ENCODE assay signal across 24 cellular contexts in the genomic region with DNA sequence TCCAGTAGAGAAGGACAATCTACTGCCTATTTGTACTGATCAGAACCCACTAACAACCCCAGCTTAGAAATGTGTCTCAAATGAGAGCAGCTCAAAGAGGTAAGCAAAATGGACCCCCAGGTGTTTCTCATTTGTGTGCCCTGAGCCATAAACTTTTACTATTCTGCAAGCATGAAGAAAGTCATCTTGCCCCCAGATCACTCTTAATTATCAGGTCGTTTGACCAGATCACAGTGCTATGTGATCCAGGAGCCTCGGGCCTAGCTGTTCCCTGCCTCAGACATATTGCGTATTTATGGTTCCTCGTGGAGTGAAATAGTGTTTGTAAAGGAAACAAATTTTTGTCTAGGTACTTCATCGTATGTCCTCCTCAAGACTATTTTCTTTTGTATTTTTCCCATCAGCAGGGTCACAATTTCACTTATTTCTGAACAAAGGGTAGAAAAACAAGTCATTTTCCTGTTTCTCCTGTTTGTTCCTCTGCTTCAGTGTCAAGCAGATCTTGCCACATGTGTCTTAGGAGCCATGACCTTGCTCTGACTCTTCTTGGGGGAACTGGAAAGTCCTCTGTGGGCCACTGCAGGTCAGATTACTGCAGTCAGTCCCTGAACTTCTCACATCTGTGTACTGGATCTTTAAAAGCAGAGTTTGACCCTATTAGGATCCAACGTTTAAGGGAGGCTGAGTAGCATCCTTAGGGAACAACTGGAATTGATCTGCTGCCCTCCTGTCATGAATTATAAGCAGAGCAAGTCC.
DNase-seq lines count a peak whose midpoint lies in the region; ATAC-seq and TF ChIP-seq lines count a peak whose summit lies in the region.
"Had no signal": no experiment of that assay in that cellular context is flagged by ENCODE, and none has a peak within 500 bp of the region (broad histone marks: within the 10 kb centered on the region; RNA-seq: fewer than 3 reads in every experiment).

No MANE protein-coding gene starts in this region.

- H3K4me1 Mint-ChIP-seq in MCF 10A (ENCODE audit: insufficient read depth, unreplicated experiment) (peaks cover 5% of the 10 kb centered on the region), nephron progenitor cell (peaks cover 71% of the 10 kb centered on the region), type B pancreatic cell (ENCODE audit: unreplicated experiment) (peaks cover 59% of the 10 kb centered on the region)
- no peaks in the 10 kb centered on the region for H3K4me1 Mint-ChIP-seq in activated T-cell treated with anti-CD3 and anti-CD28 coated beads, Interleukin-2, amount 50 U/mL, for 72 hours (ENCODE audit: low read depth)
- H3K4me1 Mint-ChIP-seq: activated CD4-positive, alpha-beta T cell treated with anti-CD3 and anti-CD28 coated beads for 36 hours had no signal

- H3K27me3 Mint-ChIP-seq in MCF 10A (ENCODE audit: insufficient read depth, unreplicated experiment) (no peaks in the 10 kb centered on the region), nephron progenitor cell (ENCODE audit: low read depth, poor library complexity) (no peaks in the 10 kb centered on the region), type B pancreatic cell (no peaks in the 10 kb centered on the region)
- peaks cover 21% of the 10 kb centered on the region for H3K27me3 Mint-ChIP-seq in activated T-cell treated with anti-CD3 and anti-CD28 coated beads, Interleukin-2, amount 50 U/mL, for 72 hours (ENCODE audit: low read depth)

- H3K27ac ChIP-seq in breast epithelium, result peak overlapping the region; percentile 4 to 19
- no peak overlapping the region for H3K27ac ChIP-seq in brain microvascular endothelial cell
- H3K27ac ChIP-seq: KMS-11, neutrophil, upper lobe of left lung had no signal

- DNase-seq in breast epithelium (ENCODE audit: low spot score in 2 of 2) (no peak), MCF 10A (ENCODE audit: unreplicated experiment) (no peak), dermis blood vessel endothelial cell (peak; percentile 3), nephron progenitor cell (no peak), type B pancreatic cell (ENCODE audit: extremely low spot score, unreplicated experiment) (no peak), brain microvascular endothelial cell (no peak)
- DNase-seq in activated T-cell treated with anti-CD3 and anti-CD28 coated beads, Interleukin-2, amount 50 U/mL, for 72 hours, result no peak
- DNase-seq: 8988T; activated CD4-positive, alpha-beta T cell treated with anti-CD3 and anti-CD28 coated beads for 36 hours; activated CD8-positive, alpha-beta memory T cell treated with anti-CD3 and anti-CD28 coated beads for 24 hours; activated gamma-delta T cell treated with Interleukin-2 at 50 U/mL for 16 hours; Calu3; DND-41; heart left ventricle; kidney glomerular epithelial cell; NCI-H1436; NCI-H748 treated with DMSO at 0.1 percent for 48 hours; RPMI8226; SK-N-SH; spleen; upper lobe of left lung had no signal

- ATAC-seq in GM19397 (IDR thresholded peaks at IDR 0.05; ENCODE audit: unreplicated experiment), result no peak
- no peak for ATAC-seq in activated T-cell treated with anti-CD3 and anti-CD28 coated beads, Interleukin-2, amount 50 U/mL, for 72 hours (replicated peaks in 1 of 2)
- ATAC-seq: activated CD4-positive, alpha-beta T cell treated with anti-CD3 and anti-CD28 coated beads for 36 hours had no signal

- H3K4me3 Mint-ChIP-seq in MCF 10A (ENCODE audit: unreplicated experiment) (no peak overlapping the region), nephron progenitor cell (peak overlapping the region; percentile 6), type B pancreatic cell (peak overlapping the region; percentile 2)
- no peak overlapping the region for H3K4me3 Mint-ChIP-seq in activated T-cell treated with anti-CD3 and anti-CD28 coated beads, Interleukin-2, amount 50 U/mL, for 72 hours
- H3K4me3 Mint-ChIP-seq: activated CD4-positive, alpha-beta T cell treated with anti-CD3 and anti-CD28 coated beads for 36 hours had no signal

- CTCF ChIA-PET in MCF 10A (lab: Yijun Ruan, JAX), result interaction anchor here (0.8 kb wide), 2 partner anchors 19 to 224 kb away, joined by 3 to 6 read pairs; no protein-coding TSS in a partner anchor

- H3K4me1 ChIP-seq in breast epithelium, result no peaks in the 10 kb centered on the region
- H3K4me1 ChIP-seq: upper lobe of left lung had no signal

- in situ Hi-C loops in brain microvascular endothelial cell (cut with HindIII; ENCODE audit: low pct_ligation_motif_present, low sequenced_read_pairs), result no loop called here

- no peak overlapping the region for H3K27ac Mint-ChIP-seq in MCF 10A (ENCODE audit: low read depth, unreplicated experiment)
- peak overlapping the region; percentile 92 for H3K27ac Mint-ChIP-seq in nephron progenitor cell
- no peak overlapping the region for H3K27ac Mint-ChIP-seq in type B pancreatic cell
- no peak overlapping the region for H3K27ac Mint-ChIP-seq in activated T-cell treated with anti-CD3 and anti-CD28 coated beads, Interleukin-2, amount 50 U/mL, for 72 hours
- H3K27ac Mint-ChIP-seq: activated CD4-positive, alpha-beta T cell treated with anti-CD3 and anti-CD28 coated beads for 36 hours had no signal

- H3K27me3 ChIP-seq in breast epithelium, result no peaks in the 10 kb centered on the region
- H3K27me3 ChIP-seq in brain microvascular endothelial cell (replicated peaks), result no peaks in the 10 kb centered on the region
- H3K27me3 ChIP-seq: heart left ventricle, neutrophil, spleen, upper lobe of left lung had no signal

- no peak for TF ChIP-seq POLR2A in breast epithelium (IDR thresholded peaks at IDR 0.05)

- POLR2A ChIA-PET in MCF 10A (lab: Yijun Ruan, JAX), result interaction anchor here (0.7 kb wide), 1 partner anchor 18 kb away, joined by 4 read pairs; no protein-coding TSS in a partner anchor

- intact Hi-C loops in breast epithelium (cut with DNase I; ENCODE audit: low total_unique reads) (no loop called here), MCF 10A (cut with micrococcal nuclease) (loop anchor here (5.0 kb wide), 1 partner anchor 104 kb away; no protein-coding TSS in a partner anchor)

- H3K9me3 Mint-ChIP-seq in MCF 10A (ENCODE audit: unreplicated experiment) (no peaks in the 10 kb centered on the region), nephron progenitor cell (no peaks in the 10 kb centered on the region), type B pancreatic cell (no peaks in the 10 kb centered on the region)
- H3K9me3 Mint-ChIP-seq in activated T-cell treated with anti-CD3 and anti-CD28 coated beads, Interleukin-2, amount 50 U/mL, for 72 hours, result no peaks in the 10 kb centered on the region

- H3K36me3 Mint-ChIP-seq in MCF 10A (ENCODE audit: insufficient read depth, unreplicated experiment) (no peaks in the 10 kb centered on the region), nephron progenitor cell (ENCODE audit: low read depth) (peaks cover 41% of the 10 kb centered on the region), type B pancreatic cell (peaks cover 23% of the 10 kb centered on the region)
- H3K36me3 Mint-ChIP-seq in activated T-cell treated with anti-CD3 and anti-CD28 coated beads, Interleukin-2, amount 50 U/mL, for 72 hours (ENCODE audit: insufficient read depth in 2 of 2), result no peaks in the 10 kb centered on the region

- no peak for TF ChIP-seq CTCF in breast epithelium (IDR thresholded peaks at IDR 0.05)
- no peak for TF ChIP-seq CTCF in MCF 10A (IDR thresholded peaks at IDR 0.05; ENCODE audit: unreplicated experiment)
- no peak for TF ChIP-seq CTCF in nephron progenitor cell (IDR thresholded peaks at IDR 0.05)
- no peak for TF ChIP-seq CTCF in type B pancreatic cell (conservative IDR thresholded peaks at IDR 0.05)
- TF ChIP-seq CTCF in brain microvascular endothelial cell (IDR thresholded peaks at IDR 0.05; ENCODE audit: low read depth, low read length, missing control alignments), result no peak

- H3K36me3 ChIP-seq in breast epithelium, result no peaks in the 10 kb centered on the region
- H3K36me3 ChIP-seq in brain microvascular endothelial cell (replicated peaks), result no peaks in the 10 kb centered on the region
- H3K36me3 ChIP-seq: neutrophil, spleen, upper lobe of left lung had no signal

- H3K4me3 ChIP-seq in breast epithelium, result no peak overlapping the region
- no peak overlapping the region for H3K4me3 ChIP-seq in brain microvascular endothelial cell (ENCODE audit: low read depth, low read length)
- H3K4me3 ChIP-seq: heart left ventricle, spleen, upper lobe of left lung had no signal

- no TSS peak for BruUV-seq in MCF 10A (replicated peaks; lab: Mats Ljungman, UMichigan)

- H3K9me3 ChIP-seq in breast epithelium, result no peaks in the 10 kb centered on the region
- H3K9me3 ChIP-seq: heart left ventricle, neutrophil, SK-N-SH, spleen, upper lobe of left lung had no signal

Comparison
In these comparisons a context has a peak if more than half of its experiments do, and no peak if none do; other contexts are left out.
1. H3K4me3 Mint-ChIP-seq: peak in nephron progenitor cell (single experiment) and type B pancreatic cell (single experiment); none in MCF 10A (single experiment) and activated T-cell treated with anti-CD3 and anti-CD28 coated beads, Interleukin-2, amount 50 U/mL, for 72 hours (0 of 2).